9 cellular contexts compared by ENCODE assay signal in the genomic region with DNA sequence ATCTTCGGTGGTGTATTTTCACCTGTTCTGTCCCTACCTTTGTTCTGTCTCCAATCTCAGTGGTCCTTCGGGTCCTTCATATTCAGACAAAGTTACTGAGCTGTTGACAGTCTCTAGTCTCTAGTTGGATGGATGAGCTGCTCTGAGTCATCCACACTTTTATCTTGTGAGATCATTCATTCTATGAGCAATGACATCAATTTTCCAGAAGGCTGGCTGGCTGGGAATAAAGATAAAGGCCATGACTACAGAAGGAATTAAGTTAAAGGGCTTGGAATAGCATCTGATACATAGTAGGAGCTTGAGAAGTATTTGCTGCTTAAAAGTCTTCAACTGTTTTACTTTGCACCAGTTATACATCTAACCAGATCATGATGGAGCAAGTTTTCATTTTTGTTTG. TPM values are rescaled to one million over a fixed set of nuclear protein-coding genes. Genes with fewer than 3 reads are reported as not detected.
DNase-seq lines count a peak whose midpoint lies in the region; ATAC-seq, FAIRE-seq and TF ChIP-seq lines count a peak whose summit lies in the region.
"Had no signal": no experiment of that assay in that cellular context is flagged by ENCODE, and none has a peak within 500 bp of the region (broad histone marks: within the 10 kb centered on the region; RNA-seq: fewer than 3 reads in every experiment).

No MANE protein-coding gene starts in this region.

- H2BK12ac ChIP-seq in mesenchymal stem cell (ENCODE audit: low read length in 2 of 2), result no peak overlapping the region

- no peak overlapping the region for H3K14ac ChIP-seq in mesenchymal stem cell (ENCODE audit: low read length in 2 of 2)

- no peak overlapping the region for H2BK5ac ChIP-seq in mesenchymal stem cell (ENCODE audit: low read depth, low read length, poor library complexity, severe bottlenecking)

- no peak overlapping the region for H2BK120ac ChIP-seq in mesenchymal stem cell (ENCODE audit: low read depth, low read length)

- no peaks in the 10 kb centered on the region for H3K79me2 ChIP-seq in K562 (ENCODE audit: control insufficient read depth, insufficient read depth, low read length)

- CTCF ChIA-PET in K562 (lab: Yijun Ruan, JAX; ENCODE audit: low intra/inter-chr PET ratio), result no interaction called here

- POLR2A ChIA-PET in K562 (lab: Yijun Ruan, JAX), result interaction anchor here (0.9 kb wide), 1 partner anchor 11 kb away, joined by 3 read pairs; no protein-coding TSS in a partner anchor

- no peak overlapping the region for H2AFZ ChIP-seq in K562 (ENCODE audit: low read depth, low read length)
- H2AFZ ChIP-seq in mesenchymal stem cell (ENCODE audit: low read depth, low read length), result no peak overlapping the region

- no peak for TF ChIP-seq RAD21 in K562 (CRISPR knock-in tag; conservative IDR thresholded peaks at IDR 0.05 in 1 of 2, IDR thresholded peaks at IDR 0.05 in 1 of 2)

- H3K27ac ChIP-seq in K562 (ENCODE audit: extremely low read depth, low read depth, low read length), result no peak overlapping the region
- peak overlapping the region; percentile 96 for H3K27ac ChIP-seq in mesenchymal stem cell (ENCODE audit: low read length, poor library complexity, severe bottlenecking)
- H3K27ac ChIP-seq in effector memory CD4-positive, alpha-beta T cell (ENCODE audit: insufficient read depth, low read length, poor library complexity, severe bottlenecking), result no peak overlapping the region

- H3K23ac ChIP-seq in mesenchymal stem cell (ENCODE audit: low read length in 2 of 2), result no peak overlapping the region

- no peak overlapping the region for H3K4ac ChIP-seq in mesenchymal stem cell (ENCODE audit: low read depth in 1 of 2, low read length in 2 of 2)

- no peaks in the 10 kb centered on the region for H4K20me1 ChIP-seq in K562 (replicated peaks; ENCODE audit: control insufficient read depth, insufficient read depth, low read length)

- DNase-seq in AG09319 (ENCODE audit: extremely low read depth, low read depth), result peak; percentile 15
- peak; percentile 48 for DNase-seq in HS-27A (ENCODE audit: low read depth)
- peak; percentile 19 to 71 (median 30) for DNase-seq in K562 (ENCODE audit: extremely low read depth in 1 of 4, low spot score in 3 of 4)
- peak; percentile 94 for DNase-seq in mesenchymal stem cell
- no peak for DNase-seq in COR-L47 (lab: John Stamatoyannopoulos, UW)
- no peak for DNase-seq in NCI-H2107 (lab: John Stamatoyannopoulos, UW)
- no peak for DNase-seq in effector memory CD4-positive, alpha-beta T cell
- DNase-seq: GF-D8 had no signal

- TF ChIP-seq POLR2A in K562 (conservative IDR thresholded peaks at IDR 0.05), result no peak

- no peak overlapping the region for H4K91ac ChIP-seq in mesenchymal stem cell (ENCODE audit: low read length)

- no peak overlapping the region for H4K8ac ChIP-seq in mesenchymal stem cell (ENCODE audit: low read length)

- H3K4me3 ChIP-seq in K562 (no peak overlapping the region), mesenchymal stem cell (ENCODE audit: insufficient read depth in 1 of 2, low read depth in 1 of 2, low read length in 2 of 2) (no peak overlapping the region)
- no peak overlapping the region for H3K4me3 ChIP-seq in effector memory CD4-positive, alpha-beta T cell (ENCODE audit: insufficient read depth, low read depth, low read length, poor library complexity, severe bottlenecking)

- TF ChIP-seq CTCF in AG09319 (IDR thresholded peaks at IDR 0.05; ENCODE audit: low read depth, low read length), result no peak
- no peak for TF ChIP-seq CTCF in K562 (IDR thresholded peaks at IDR 0.05 in 2 of 3, conservative IDR thresholded peaks at IDR 0.05 in 1 of 3; ENCODE audit: insufficient read depth in 2 of 3, low read depth in 1 of 3, low read length in 3 of 3)

- no peak overlapping the region for H3K18ac ChIP-seq in mesenchymal stem cell (ENCODE audit: low read depth in 1 of 2, low read length in 2 of 2)

- no TSS peak for BruUV-seq in K562 (replicated peaks; lab: Mats Ljungman, UMichigan)

- H3K79me1 ChIP-seq in mesenchymal stem cell (replicated peaks; ENCODE audit: low read length, poor library complexity, severe bottlenecking), result peaks cover 5% of the 10 kb centered on the region

- H3K4me1 ChIP-seq in K562 (replicated peaks in 1 of 2; ENCODE audit: control insufficient read depth in 2 of 2, insufficient read depth in 2 of 2, low read length in 2 of 2) (peaks cover 0 to 10% of the 10 kb centered on the region in 2 experiments; a peak in 2 of 5 replicates), mesenchymal stem cell (ENCODE audit: control insufficient read depth, insufficient read depth, low read depth, low read length) (peaks cover 6% of the 10 kb centered on the region)
- no peaks in the 10 kb centered on the region for H3K4me1 ChIP-seq in effector memory CD4-positive, alpha-beta T cell (ENCODE audit: control insufficient read depth, insufficient read depth, low read length, poor library complexity, severe bottlenecking)

- in situ Hi-C loops in K562 (cut with MboI), result no loop called here

- peak; percentile 81 for FAIRE-seq in K562 (lab: Jason Lieb, UNC)

- ATAC-seq in K562 (peak; percentile 77), GM19324 (IDR thresholded peaks at IDR 0.05; ENCODE audit: low FRiP score, unreplicated experiment) (no peak)

- no peaks in the 10 kb centered on the region for H3K36me3 ChIP-seq in K562 (ENCODE audit: control insufficient read depth, insufficient read depth, low read length)
- no peaks in the 10 kb centered on the region for H3K36me3 ChIP-seq in mesenchymal stem cell (ENCODE audit: control insufficient read depth in 1 of 2, insufficient read depth in 2 of 2, low read depth in 1 of 2, low read length in 2 of 2)
- H3K36me3 ChIP-seq in effector memory CD4-positive, alpha-beta T cell (ENCODE audit: control insufficient read depth, insufficient read depth, low read length), result no peaks in the 10 kb centered on the region

- TF ChIP-seq EP300 in K562 (IDR thresholded peaks at IDR 0.05; ENCODE audit: low read length), result peak; percentile 86

- H2AK5ac ChIP-seq in mesenchymal stem cell (ENCODE audit: low read length, severe bottlenecking), result no peak overlapping the region

- H3K4me2 ChIP-seq in K562 (ENCODE audit: insufficient read depth, low read length), result no peak overlapping the region
- H3K4me2 ChIP-seq in mesenchymal stem cell (ENCODE audit: low read length, poor library complexity, severe bottlenecking), result peak overlapping the region; percentile 65

- no peak overlapping the region for H3K9ac ChIP-seq in K562 (ENCODE audit: insufficient read depth in 1 of 2, low read depth in 2 of 2, low read length in 2 of 2)
- peak overlapping the region; percentile 47 for H3K9ac ChIP-seq in mesenchymal stem cell (ENCODE audit: low read length)

- WGBS in K562 (ENCODE audit: insufficient coverage, low coverage, missing lambda C conversion rate), result 4% methylated on average over 2 of the region's 2 CpGs
- 20% methylated on average over 1 of the region's 2 CpGs for WGBS in mesenchymal stem cell

- H3K9me3 ChIP-seq in K562 (replicated peaks; ENCODE audit: control insufficient read depth, insufficient read depth, low read depth, low read length) (no peaks in the 10 kb centered on the region; the same call in 1 of the 2 replicates), mesenchymal stem cell (ENCODE audit: control insufficient read depth, low read length) (no peaks in the 10 kb centered on the region)
- no peaks in the 10 kb centered on the region for H3K9me3 ChIP-seq in effector memory CD4-positive, alpha-beta T cell (ENCODE audit: control insufficient read depth, low read length)

- no peak overlapping the region for H2BK15ac ChIP-seq in mesenchymal stem cell (ENCODE audit: low read depth, poor library complexity, severe bottlenecking)

- no peaks in the 10 kb centered on the region for H3K9me1 ChIP-seq in K562 (ENCODE audit: control insufficient read depth, insufficient read depth, low read length)

- intact Hi-C loops in K562 (cut with micrococcal nuclease), result no loop called here

- H3K27me3 ChIP-seq in K562 (ENCODE audit: control insufficient read depth in 2 of 2, insufficient read depth in 2 of 2, low read length in 2 of 2), result no peaks in the 10 kb centered on the region
- no peaks in the 10 kb centered on the region for H3K27me3 ChIP-seq in mesenchymal stem cell (ENCODE audit: control insufficient read depth in 1 of 2, insufficient read depth in 1 of 2, low read length in 2 of 2)
- no peaks in the 10 kb centered on the region for H3K27me3 ChIP-seq in effector memory CD4-positive, alpha-beta T cell (replicated peaks; ENCODE audit: control insufficient read depth, insufficient read depth, low read length, poor library complexity, severe bottlenecking)

TF ChIP-seq in K562, 482 proteins besides CTCF, POLR2A, EP300 and RAD21 (continues in another document):
- TF ChIP-seq, protein P1, sequence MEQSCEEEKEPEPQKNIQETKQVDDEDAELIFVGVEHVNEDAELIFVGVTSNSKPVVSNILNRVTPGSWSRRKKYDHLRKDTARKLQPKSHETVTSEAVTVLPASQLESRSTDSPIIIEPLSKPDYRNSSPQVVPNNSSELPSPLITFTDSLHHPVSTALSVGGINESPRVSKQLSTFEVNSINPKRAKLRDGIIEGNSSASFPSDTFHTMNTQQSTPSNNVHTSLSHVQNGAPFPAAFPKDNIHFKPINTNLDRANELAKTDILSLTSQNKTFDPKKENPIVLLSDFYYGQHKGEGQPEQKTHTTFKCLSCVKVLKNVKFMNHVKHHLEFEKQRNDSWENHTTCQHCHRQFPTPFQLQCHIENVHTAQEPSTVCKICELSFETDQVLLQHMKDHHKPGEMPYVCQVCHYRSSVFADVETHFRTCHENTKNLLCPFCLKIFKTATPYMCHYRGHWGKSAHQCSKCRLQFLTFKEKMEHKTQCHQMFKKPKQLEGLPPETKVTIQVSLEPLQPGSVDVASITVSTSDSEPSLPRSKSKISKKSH (CRISPR knock-in tag; IDR thresholded peaks at IDR 0.05), result no peak

RNA-seq across cellular contexts. Expression of a gene that starts 43.1 kb away (rescaled TPM):
- 34.4 and 95.3 TPM in 2 replicates for total RNA-seq in K562 (2011; cell fraction: chromatin; rRNA removed; ENCODE audit: low replicate concordance)
- 38.0 and 44.5 TPM in 2 replicates for total RNA-seq in K562 (2011; cell fraction: nucleolus; rRNA removed)
- total RNA-seq in K562 (2011; cell fraction: nucleoplasm; rRNA removed), result 59.2 and 86.5 TPM in 2 replicates
- total RNA-seq in K562 (2014; rRNA removed) (16.7 and 20.6 TPM in 2 replicates), K562 (2014; rRNA removed; fragmentation: Illumina TruSeq; extraction: Trizol) (40.1 and 42.6 TPM in 2 replicates), K562 (2015; rRNA removed; fragmentation: Illumina TruSeq; extraction: Trizol) (36.5 and 37.7 TPM in 2 replicates), K562 (2021) (34.8 and 35.5 TPM in 2 replicates)
- polyA plus RNA-seq in K562 (2011; rRNA removed) (34.2 and 37.8 TPM in 2 replicates), K562 (2014; fragmentation: Illumina TruSeq; extraction: Trizol) (20.6 and 23.1 TPM in 2 replicates), K562 (2014; fragmentation: Nextera tagmentation; extraction: Ambion mirVana) (10 to 100 TPM; 14.5 to 18.2 TPM), K562 (2014; rRNA removed) (12.5 and 13.7 TPM in 2 replicates)
- 7.7 and 16.7 TPM in 2 replicates for polyA plus RNA-seq in K562 (2011; cell fraction: cytosol; rRNA removed)
- polyA plus RNA-seq in K562 (2011; cell fraction: nucleus; rRNA removed), result 18.3 and 28.9 TPM in 2 replicates
- polyA plus RNA-seq in K562 (2012), result 13.0 and 15.7 TPM in 2 replicates
- 118 and 121 TPM in 2 replicates for polyA minus RNA-seq in K562 (2011; rRNA and poly(A)+ RNA removed)
- 26.0 and 45.5 TPM in 2 replicates for polyA minus RNA-seq in K562 (2011; cell fraction: cytosol; rRNA and poly(A)+ RNA removed)
- polyA minus RNA-seq in K562 (2011; cell fraction: nucleus; rRNA and poly(A)+ RNA removed), result 28.3 and 51.6 TPM in 2 replicates
- 21.0 TPM for polyA plus RNA-seq in mesenchymal stem cell (2013, experiment 1 of 2)
- 20.8 TPM for polyA plus RNA-seq in mesenchymal stem cell (2013, experiment 2 of 2)

Comparison
In these comparisons a context has a peak if more than half of its experiments do, and no peak if none do; other contexts are left out.
1. DNase-seq: peak in AG09319 (single experiment), HS-27A (single experiment), K562 (4 of 4) and mesenchymal stem cell (single experiment); none in COR-L47 (single experiment), NCI-H2107 (single experiment) and effector memory CD4-positive, alpha-beta T cell (0 of 3).